Comparison of ENCODE assay signal across 18 cellular contexts in the genomic region with DNA sequence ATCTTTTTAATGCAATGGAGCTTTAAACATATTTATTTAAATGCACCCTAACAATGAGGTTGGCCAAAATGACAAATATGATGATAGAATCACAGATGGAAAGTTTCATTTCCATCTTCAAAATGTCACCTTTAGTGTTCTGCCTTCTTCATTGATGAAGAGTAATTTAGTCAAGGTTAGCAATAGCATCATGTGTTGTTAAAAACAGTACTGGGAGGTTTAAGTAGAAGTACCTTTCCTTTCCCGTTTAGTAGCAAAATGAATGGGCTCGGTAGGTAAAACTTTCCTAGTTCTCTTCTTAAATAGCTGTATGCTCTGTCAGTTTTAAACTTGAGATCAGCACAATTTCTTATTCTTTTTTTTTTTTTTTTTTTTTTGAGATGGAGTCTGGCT. TPM values are rescaled to one million over a fixed set of nuclear protein-coding genes. Genes with fewer than 3 reads are reported as not detected.
DNase-seq lines count a peak whose midpoint lies in the region; ATAC-seq and TF ChIP-seq lines count a peak whose summit lies in the region.
"Had no signal": no experiment of that assay in that cellular context is flagged by ENCODE, and none has a peak within 500 bp of the region (broad histone marks: within the 10 kb centered on the region; RNA-seq: fewer than 3 reads in every experiment).

No MANE protein-coding gene starts in this region.

- H3K4me1 ChIP-seq in OCI-LY1 (ENCODE audit: insufficient read depth, low read length, severe bottlenecking), result peaks cover 28% of the 10 kb centered on the region
- peaks cover 38% of the 10 kb centered on the region for H3K4me1 ChIP-seq in OCI-LY3 (ENCODE audit: low read length)

- H3K9ac ChIP-seq in OCI-LY1 (ENCODE audit: low read length) (no peak overlapping the region), OCI-LY3 (ENCODE audit: low read length) (no peak overlapping the region)
- H3K9ac ChIP-seq: GM23248 had no signal

- no peaks in the 10 kb centered on the region; the same call in 1 of the 2 replicates for H3K79me2 ChIP-seq in OCI-LY1 (ENCODE audit: insufficient read depth, low read length)
- H3K79me2 ChIP-seq in OCI-LY3 (ENCODE audit: low read length), result no peaks in the 10 kb centered on the region

- peak overlapping the region; percentile 11 to 70 for H3K4me3 Mint-ChIP-seq in activated T-cell treated with anti-CD3 and anti-CD28 coated beads, Interleukin-2, amount 50 U/mL, for 72 hours
- no peak overlapping the region for H3K4me3 Mint-ChIP-seq in chondrocyte (ENCODE audit: unreplicated experiment)
- H3K4me3 Mint-ChIP-seq: CD4-positive, CD25-positive, alpha-beta regulatory T cell; CD8-positive, alpha-beta memory T cell had no signal

- H3K4me2 ChIP-seq in OCI-LY1 (ENCODE audit: low read length) (no peak overlapping the region), OCI-LY3 (ENCODE audit: low read length) (peak overlapping the region; percentile 54)

- H3K36me3 ChIP-seq in OCI-LY1 (ENCODE audit: insufficient read depth, low read length) (peaks cover 57% of the 10 kb centered on the region), OCI-LY3 (replicated peaks; ENCODE audit: low read depth, low read length) (peaks cover 21% of the 10 kb centered on the region)
- H3K36me3 ChIP-seq: BE2C had no signal

- peaks cover 49% of the 10 kb centered on the region for H3K4me1 Mint-ChIP-seq in activated T-cell treated with anti-CD3 and anti-CD28 coated beads, Interleukin-2, amount 50 U/mL, for 72 hours (ENCODE audit: low read depth)
- peaks cover 13% of the 10 kb centered on the region for H3K4me1 Mint-ChIP-seq in chondrocyte (ENCODE audit: low read depth)

- no peaks in the 10 kb centered on the region for H3F3A ChIP-seq in OCI-LY1 (ENCODE audit: insufficient read depth, low read length)

- H3K27me3 ChIP-seq in OCI-LY1 (ENCODE audit: insufficient read depth, low read length), result no peaks in the 10 kb centered on the region
- no peaks in the 10 kb centered on the region for H3K27me3 ChIP-seq in OCI-LY3 (ENCODE audit: low read depth, low read length)
- H3K27me3 ChIP-seq: BE2C had no signal

- H3K27me3 Mint-ChIP-seq in activated T-cell treated with anti-CD3 and anti-CD28 coated beads, Interleukin-2, amount 50 U/mL, for 72 hours (ENCODE audit: low read depth), result no peaks in the 10 kb centered on the region
- H3K27me3 Mint-ChIP-seq in chondrocyte (ENCODE audit: low read depth), result no peaks in the 10 kb centered on the region
- H3K27me3 Mint-ChIP-seq: CD4-positive, CD25-positive, alpha-beta regulatory T cell; CD8-positive, alpha-beta memory T cell had no signal

- H3K4me3 ChIP-seq in OCI-LY1 (ENCODE audit: low read depth, low read length, poor library complexity, severe bottlenecking) (no peak overlapping the region), OCI-LY3 (ENCODE audit: low read length) (peak overlapping the region; percentile 52)
- H3K4me3 ChIP-seq: GM23248 had no signal

- H3K9me3 ChIP-seq in OCI-LY1 (ENCODE audit: low read length), result no peaks in the 10 kb centered on the region
- no peaks in the 10 kb centered on the region for H3K9me3 ChIP-seq in OCI-LY3 (ENCODE audit: insufficient read depth, low read length)
- H3K9me3 ChIP-seq: BE2C had no signal

- H4K20me1 ChIP-seq in OCI-LY1 (ENCODE audit: insufficient read depth, low read length) (no peaks in the 10 kb centered on the region), OCI-LY3 (ENCODE audit: insufficient read depth, low read length) (no peaks in the 10 kb centered on the region)

- ATAC-seq in activated T-cell treated with anti-CD3 and anti-CD28 coated beads, Interleukin-2, amount 50 U/mL, for 72 hours (replicated peaks in 1 of 2), result peak; percentile 78
- no peak for ATAC-seq in HG03280 (IDR thresholded peaks at IDR 0.05; ENCODE audit: unreplicated experiment)

- H3K36me3 Mint-ChIP-seq in activated T-cell treated with anti-CD3 and anti-CD28 coated beads, Interleukin-2, amount 50 U/mL, for 72 hours (ENCODE audit: insufficient read depth in 2 of 2), result peaks cover 11 to 21% of the 10 kb centered on the region in 2 donors
- H3K36me3 Mint-ChIP-seq in chondrocyte (ENCODE audit: low read depth), result peaks cover 28% of the 10 kb centered on the region

- no peaks in the 10 kb centered on the region for H3K9me3 Mint-ChIP-seq in activated T-cell treated with anti-CD3 and anti-CD28 coated beads, Interleukin-2, amount 50 U/mL, for 72 hours
- H3K9me3 Mint-ChIP-seq in chondrocyte (ENCODE audit: low read depth), result no peaks in the 10 kb centered on the region
- H3K9me3 Mint-ChIP-seq: CD4-positive, CD25-positive, alpha-beta regulatory T cell; CD8-positive, alpha-beta memory T cell had no signal

- peak overlapping the region; percentile 83 for H3K27ac Mint-ChIP-seq in activated T-cell treated with anti-CD3 and anti-CD28 coated beads, Interleukin-2, amount 50 U/mL, for 72 hours
- H3K27ac Mint-ChIP-seq in chondrocyte (ENCODE audit: unreplicated experiment), result peak overlapping the region; percentile 60

- TF ChIP-seq CTCF in OCI-LY1 (IDR thresholded peaks at IDR 0.05; ENCODE audit: low read length) (no peak), OCI-LY3 (IDR thresholded peaks at IDR 0.05; ENCODE audit: low read depth, low read length) (no peak), chondrocyte (IDR thresholded peaks at IDR 0.05) (no peak)

- no peak overlapping the region for H2AFZ ChIP-seq in OCI-LY1 (ENCODE audit: low read length)
- no peak overlapping the region for H2AFZ ChIP-seq in OCI-LY3 (ENCODE audit: low read depth, low read length)
- H2AFZ ChIP-seq: GM23248 had no signal

- DNase-seq in activated T-cell treated with anti-CD3 and anti-CD28 coated beads, Interleukin-2, amount 50 U/mL, for 72 hours, result peak in 1 of 2 donors; percentile 3
- no peak for DNase-seq in activated T-cell treated with anti-CD3 and anti-CD28 coated beads for 4 hours
- no peak for DNase-seq in chondrocyte (ENCODE audit: low spot score)
- no peak for DNase-seq in GOT3 (lab: John Stamatoyannopoulos, UW)
- no peak for DNase-seq in GM03348 (ENCODE audit: low spot score)
- DNase-seq: ACHN; BE2C; C1 segment of cervical spinal cord; CD4-positive, CD25-positive, alpha-beta regulatory T cell; CD8-positive, alpha-beta memory T cell; COR-L47; DMS 273 treated with DMSO at 0.1 percent for 48 hours; HCEC 1CT had no signal

- H3K9me2 ChIP-seq in OCI-LY1 (ENCODE audit: low read depth, low read length), result no peaks in the 10 kb centered on the region

- H3K27ac ChIP-seq in OCI-LY1 (ENCODE audit: low read depth, low read length, poor library complexity, severe bottlenecking), result peak overlapping the region; percentile 78
- H3K27ac ChIP-seq in OCI-LY3 (ENCODE audit: low read length), result peak overlapping the region; percentile 85
- H3K27ac ChIP-seq: HL-60 had no signal

RNA-seq across cellular contexts. Expression of a gene that starts 35.1 kb away (rescaled TPM):
- 10 to 100 TPM; 34.9 to 38.0 TPM for total RNA-seq in activated T-cell treated with anti-CD3 and anti-CD28 coated beads, Interleukin-2, amount 50 U/mL, for 72 hours
- total RNA-seq in chondrocyte, result 43.8 to 56.3 TPM (median 44.4 TPM) in 3 replicates

RNA-seq across cellular contexts. Expression of a gene that starts 48.9 kb away (rescaled TPM):
- under 1 TPM; 0.41 to 0.72 TPM for total RNA-seq in activated T-cell treated with anti-CD3 and anti-CD28 coated beads, Interleukin-2, amount 50 U/mL, for 72 hours
- total RNA-seq in chondrocyte, result 31.1 to 33.0 TPM (median 31.2 TPM) in 3 replicates
- total RNA-seq: CD4-positive, CD25-positive, alpha-beta regulatory T cell had no signal

Comparison
In these comparisons a context has a peak if more than half of its experiments do, and no peak if none do; other contexts are left out.
1. RNA of a gene that starts 48.9 kb away (total RNA-seq): 31.1 to 33.0 TPM in chondrocyte; 0.41 to 0.72 TPM in activated T-cell treated with anti-CD3 and anti-CD28 coated beads, Interleukin-2, amount 50 U/mL, for 72 hours; every median in the first group is over 10 times any median in the second.